8 cellular contexts compared by ENCODE assay signal in genomic region chr12:2034633-2035420, GRCh38. TPM values are rescaled to one million over a fixed set of nuclear protein-coding genes. Genes with fewer than 3 reads are reported as not detected.
DNase-seq lines count a peak whose midpoint lies in the region; ATAC-seq and TF ChIP-seq lines count a peak whose summit lies in the region.

No MANE protein-coding gene starts in this region.

- H3K27ac Mint-ChIP-seq in activated naive CD8-positive, alpha-beta T cell treated with anti-CD3 and anti-CD28 coated beads for 36 hours, result no peak overlapping the region

- peak overlapping the region; percentile 67 for H3K4me3 Mint-ChIP-seq in activated naive CD8-positive, alpha-beta T cell treated with anti-CD3 and anti-CD28 coated beads for 36 hours

- H3K23ac ChIP-seq in trophoblast cell (ENCODE audit: low read length), result no peak overlapping the region

- H3K27me3 ChIP-seq in MM.1S (replicated peaks; ENCODE audit: insufficient read depth, low read length) (no peaks in the 10 kb centered on the region), SU-DHL-6 (ENCODE audit: low read length) (no peaks in the 10 kb centered on the region; the same call in 1 of the 2 replicates), trophoblast cell (ENCODE audit: insufficient read depth, low read length) (no peaks in the 10 kb centered on the region), tibial artery (no peaks in the 10 kb centered on the region)

- no peaks in the 10 kb centered on the region for H3K36me3 Mint-ChIP-seq in activated naive CD8-positive, alpha-beta T cell treated with anti-CD3 and anti-CD28 coated beads for 36 hours

- H3F3A ChIP-seq in MM.1S (ENCODE audit: insufficient read depth, low read length) (no peaks in the 10 kb centered on the region), SU-DHL-6 (ENCODE audit: insufficient read depth) (no peaks in the 10 kb centered on the region)

- no peak overlapping the region for H3K9ac ChIP-seq in MM.1S (ENCODE audit: low read length)
- peak overlapping the region; percentile 30; the same call in 1 of the 2 replicates for H3K9ac ChIP-seq in SU-DHL-6 (ENCODE audit: low read length)
- no peak overlapping the region for H3K9ac ChIP-seq in trophoblast cell (ENCODE audit: low read length)

- H2BK12ac ChIP-seq in trophoblast cell (ENCODE audit: low read length), result no peak overlapping the region

- H3K9me3 ChIP-seq in MM.1S (replicated peaks; ENCODE audit: insufficient read depth, low read length), result no peaks in the 10 kb centered on the region
- no peaks in the 10 kb centered on the region for H3K9me3 ChIP-seq in SU-DHL-6 (ENCODE audit: insufficient read depth, low read length)
- peaks cover 2% of the 10 kb centered on the region for H3K9me3 ChIP-seq in trophoblast cell (ENCODE audit: insufficient read depth, low read depth, low read length)
- H3K9me3 ChIP-seq in tibial artery, result no peaks in the 10 kb centered on the region

- H2AK5ac ChIP-seq in trophoblast cell (ENCODE audit: low read length), result no peak overlapping the region

- no peaks in the 10 kb centered on the region for H3K9me3 Mint-ChIP-seq in activated naive CD8-positive, alpha-beta T cell treated with anti-CD3 and anti-CD28 coated beads for 36 hours

- H3K4me1 ChIP-seq in MM.1S (ENCODE audit: low read length) (0 out of 2 replicates have a peak, but pooled peaks cover 4% of the 10 kb centered on the region), trophoblast cell (ENCODE audit: control insufficient read depth in 1 of 2, insufficient read depth in 2 of 2, low read length in 2 of 2) (no peaks in the 10 kb centered on the region), tibial artery (peaks cover 0 to 23% (median 16%) of the 10 kb centered on the region in 4 donors)

- no peaks in the 10 kb centered on the region for H4K20me1 ChIP-seq in MM.1S (ENCODE audit: insufficient read depth, low read length)
- H4K20me1 ChIP-seq in SU-DHL-6 (ENCODE audit: low read depth, low read length), result no peaks in the 10 kb centered on the region

- H3K9me2 ChIP-seq in MM.1S (replicated peaks; ENCODE audit: insufficient read depth, low read length) (no peaks in the 10 kb centered on the region), SU-DHL-6 (replicated peaks; ENCODE audit: insufficient read depth, low read length) (no peaks in the 10 kb centered on the region)

- H4K12ac ChIP-seq in trophoblast cell (ENCODE audit: low read depth, low read length), result no peak overlapping the region

- peaks cover 32% of the 10 kb centered on the region for H3K27me3 Mint-ChIP-seq in activated naive CD8-positive, alpha-beta T cell treated with anti-CD3 and anti-CD28 coated beads for 36 hours

- H3K18ac ChIP-seq in trophoblast cell (ENCODE audit: low read length), result no peak overlapping the region

- H4K91ac ChIP-seq in trophoblast cell (ENCODE audit: low read depth, low read length), result no peak overlapping the region

- H3K14ac ChIP-seq in trophoblast cell (ENCODE audit: low read length), result no peak overlapping the region

- TF ChIP-seq CTCF in MM.1S (IDR thresholded peaks at IDR 0.05; ENCODE audit: low read length) (peak; percentile 89), SU-DHL-6 (IDR thresholded peaks at IDR 0.05; ENCODE audit: insufficient read depth, low read length, poor library complexity, severe bottlenecking) (peak; percentile 57), tibial artery (IDR thresholded peaks at IDR 0.05) (peak; percentile 94 to 97)

- H3K36me3 ChIP-seq in MM.1S (replicated peaks; ENCODE audit: insufficient read depth, low read length) (no peaks in the 10 kb centered on the region), SU-DHL-6 (ENCODE audit: low read length) (no peaks in the 10 kb centered on the region), trophoblast cell (ENCODE audit: control insufficient read depth in 1 of 2, insufficient read depth in 2 of 2, low read length in 2 of 2) (no peaks in the 10 kb centered on the region), tibial artery (no peaks in the 10 kb centered on the region)

- H3K4me3 ChIP-seq in MM.1S (ENCODE audit: low read length) (peak overlapping the region; percentile 60), SU-DHL-6 (ENCODE audit: insufficient read depth, low read length, poor library complexity, severe bottlenecking) (peak overlapping the region; percentile 42), trophoblast cell (ENCODE audit: low read depth, low read length) (no peak overlapping the region), tibial artery (peak overlapping the region; percentile 19 to 49)

- no peak overlapping the region for H2BK5ac ChIP-seq in trophoblast cell (ENCODE audit: low read depth, low read length, poor library complexity)

- peaks cover 10% of the 10 kb centered on the region for H3K4me1 Mint-ChIP-seq in activated naive CD8-positive, alpha-beta T cell treated with anti-CD3 and anti-CD28 coated beads for 36 hours

- intact Hi-C loops in cardiac septum (cut with DNase I) (loop anchor here (5.0 to 10.0 kb wide), 4 partner anchors 43 to 380 kb away; no protein-coding TSS in a partner anchor), tibial artery (cut with DNase I; ENCODE audit: low total_unique reads) (loop anchor here (2.0 to 5.0 kb wide), 2 partner anchors 98 to 236 kb away; no protein-coding TSS in a partner anchor)

- DNase-seq in CMK (ENCODE audit: low read depth), result peak; percentile 65
- DNase-seq in MM.1S, result peak; percentile 91
- DNase-seq in activated naive CD8-positive, alpha-beta T cell treated with anti-CD3 and anti-CD28 coated beads for 36 hours, result peak; percentile 88
- peak; percentile 93 for DNase-seq in cardiac septum (ENCODE audit: low spot score)
- peak; percentile 68 to 92 for DNase-seq in trophoblast cell
- peak; percentile 76 to 92 for DNase-seq in tibial artery

- no peak overlapping the region for H3K4ac ChIP-seq in trophoblast cell (ENCODE audit: low read depth, low read length)

- H3K4me2 ChIP-seq in MM.1S (ENCODE audit: low read depth, low read length) (peak overlapping the region; percentile 97), SU-DHL-6 (ENCODE audit: low read depth, low read length, poor library complexity, severe bottlenecking) (peak overlapping the region; percentile 54), trophoblast cell (ENCODE audit: low read length) (peak overlapping the region; percentile 63)

- H3K79me2 ChIP-seq in MM.1S (ENCODE audit: low read length), result no peaks in the 10 kb centered on the region
- no peaks in the 10 kb centered on the region for H3K79me2 ChIP-seq in SU-DHL-6 (ENCODE audit: insufficient read depth, low read length)
- H3K79me2 ChIP-seq in trophoblast cell (ENCODE audit: control insufficient read depth, insufficient read depth, low read length, poor library complexity), result no peaks in the 10 kb centered on the region

- no CpG with 5 or more reads among the region's 47 CpGs for WGBS in trophoblast cell (ENCODE audit: extremely low coverage, insufficient coverage, insufficient read length)

- H4K8ac ChIP-seq in trophoblast cell (ENCODE audit: low read depth, low read length), result peak overlapping the region; percentile 17

- H3K27ac ChIP-seq in MM.1S (ENCODE audit: low read length) (no peak overlapping the region), SU-DHL-6 (ENCODE audit: low read depth, low read length) (no peak overlapping the region), trophoblast cell (ENCODE audit: low read depth, low read length) (no peak overlapping the region), tibial artery (peak overlapping the region in 1 of 2 donors; percentile 2)

- peak overlapping the region; percentile 95 for H2AFZ ChIP-seq in MM.1S (ENCODE audit: low read length)
- H2AFZ ChIP-seq in SU-DHL-6 (ENCODE audit: low read depth, low read length, severe bottlenecking), result peak overlapping the region; percentile 81
- peak overlapping the region; percentile 62 for H2AFZ ChIP-seq in trophoblast cell (ENCODE audit: insufficient read depth, low read length, poor library complexity)

- no peaks in the 10 kb centered on the region for H3K79me1 ChIP-seq in trophoblast cell (ENCODE audit: low read length)

- no peak overlapping the region for H2BK120ac ChIP-seq in trophoblast cell (ENCODE audit: insufficient read depth, low read length, poor library complexity)

- peak; percentile 90 for ATAC-seq in GM21576 (IDR thresholded peaks at IDR 0.05; ENCODE audit: unreplicated experiment)

RNA-seq across cellular contexts. Expression of gene CACNA1C, which starts 18.0 kb away (rescaled TPM):
- under 1 TPM; 0.02 to 0.14 TPM for total RNA-seq in activated naive CD8-positive, alpha-beta T cell treated with anti-CD3 and anti-CD28 coated beads for 36 hours
- 182 TPM for total RNA-seq in cardiac septum
- polyA plus RNA-seq in trophoblast cell (2013), result 6.8 and 7.3 TPM in 2 replicates

RNA-seq across cellular contexts. Expression of gene DCP1B, which starts 30.6 kb away (rescaled TPM):
- total RNA-seq in activated naive CD8-positive, alpha-beta T cell treated with anti-CD3 and anti-CD28 coated beads for 36 hours, result 10 to 100 TPM; 12.4 to 12.8 TPM
- 2.1 TPM for total RNA-seq in cardiac septum
- 15.3 and 15.8 TPM in 2 replicates for polyA plus RNA-seq in trophoblast cell (2013)

Comparison
In these comparisons a context has a peak if more than half of its experiments do, and no peak if none do; other contexts are left out.
1. RNA of gene CACNA1C, which starts 18.0 kb away (total RNA-seq): 182 TPM in cardiac septum (single experiment); 0.02 to 0.14 TPM in activated naive CD8-positive, alpha-beta T cell treated with anti-CD3 and anti-CD28 coated beads for 36 hours; every median in the first group is over 100 times any median in the second.
2. Peak in every context shown above with its lines, with median percentiles within 50 percentile points of each other: DNase-seq, H2AFZ ChIP-seq, H3K4me2 ChIP-seq and CTCF ChIP-seq.